ENCODE assay signal across 1 cellular context in genomic region chr2:241272722-241273551, GRCh38.
A peak's percentile ranks its signal among the peaks of the same experiment; 100 is the strongest.
TF ChIP-seq lines count a peak whose summit lies in the region.

No MANE protein-coding gene starts in this region.

TF ChIP-seq in HepG2, 621 proteins besides CTCF, POLR2A, EP300 and RAD21 (continued from another document and continues in another):
- TF ChIP-seq, protein P1, sequence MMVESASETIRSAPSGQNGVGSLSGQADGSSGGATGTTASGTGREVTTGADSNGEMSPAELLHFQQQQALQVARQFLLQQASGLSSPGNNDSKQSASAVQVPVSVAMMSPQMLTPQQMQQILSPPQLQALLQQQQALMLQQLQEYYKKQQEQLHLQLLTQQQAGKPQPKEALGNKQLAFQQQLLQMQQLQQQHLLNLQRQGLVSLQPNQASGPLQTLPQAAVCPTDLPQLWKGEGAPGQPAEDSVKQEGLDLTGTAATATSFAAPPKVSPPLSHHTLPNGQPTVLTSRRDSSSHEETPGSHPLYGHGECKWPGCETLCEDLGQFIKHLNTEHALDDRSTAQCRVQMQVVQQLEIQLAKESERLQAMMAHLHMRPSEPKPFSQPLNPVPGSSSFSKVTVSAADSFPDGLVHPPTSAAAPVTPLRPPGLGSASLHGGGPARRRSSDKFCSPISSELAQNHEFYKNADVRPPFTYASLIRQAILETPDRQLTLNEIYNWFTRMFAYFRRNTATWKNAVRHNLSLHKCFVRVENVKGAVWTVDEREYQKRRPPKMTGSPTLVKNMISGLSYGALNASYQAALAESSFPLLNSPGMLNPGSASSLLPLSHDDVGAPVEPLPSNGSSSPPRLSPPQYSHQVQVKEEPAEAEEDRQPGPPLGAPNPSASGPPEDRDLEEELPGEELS (CRISPR knock-in tag; IDR thresholded peaks at IDR 0.05) = 0 out of 2 replicates have a peak, but pooled peaks have one; percentile 16
- TF ChIP-seq KLF12 (CRISPR knock-in tag; IDR thresholded peaks at IDR 0.05; ENCODE audit: borderline replicate concordance) (0 out of 2 replicates have a peak, but pooled peaks have one; percentile 35), KLF11 (CRISPR knock-in tag; IDR thresholded peaks at IDR 0.05) (no peak), TBL1XR1 (IDR thresholded peaks at IDR 0.05; ENCODE audit: borderline replicate concordance, low read length, partially characterized antibody) (no peak), ZNF317 (CRISPR knock-in tag; IDR thresholded peaks at IDR 0.05) (no peak), POLR2AphosphoS5 (IDR thresholded peaks at IDR 0.05; ENCODE audit: low read depth, low read length) (peak; percentile 60), SNAPC5 (CRISPR knock-in tag; IDR thresholded peaks at IDR 0.05; ENCODE audit: borderline replicate concordance) (no peak), ZNF768 (CRISPR knock-in tag; IDR thresholded peaks at IDR 0.05) (no peak), YEATS4 (CRISPR knock-in tag; IDR thresholded peaks at IDR 0.05; ENCODE audit: borderline replicate concordance) (peak; percentile 60; the same call in 1 of the 2 replicates), ZSCAN21 (CRISPR knock-in tag; IDR thresholded peaks at IDR 0.05; ENCODE audit: borderline replicate concordance) (0 out of 2 replicates have a peak, but pooled peaks have one; percentile 11), NFE2L2 (IDR thresholded peaks at IDR 0.05; ENCODE audit: low read length) (no peak), ARID2 (CRISPR knock-in tag; IDR thresholded peaks at IDR 0.05; ENCODE audit: borderline replicate concordance) (no peak), ZBTB14 (CRISPR knock-in tag; IDR thresholded peaks at IDR 0.05) (0 out of 2 replicates have a peak, but pooled peaks have one; percentile 4), REXO4 (CRISPR knock-in tag; IDR thresholded peaks at IDR 0.05; ENCODE audit: borderline replicate concordance) (no peak), CEBPB (IDR thresholded peaks at IDR 0.05; ENCODE audit: borderline replicate concordance, low read depth, low read length) (no peak), ZNF547 (CRISPR knock-in tag; IDR thresholded peaks at IDR 0.05) (0 out of 2 replicates have a peak, but pooled peaks have one; percentile 60), RNF2 (conservative IDR thresholded peaks at IDR 0.05; ENCODE audit: low read depth) (no peak), PRDM15 (CRISPR knock-in tag; IDR thresholded peaks at IDR 0.05) (peak; percentile 42; the same call in 1 of the 2 replicates), RFXAP (CRISPR knock-in tag; IDR thresholded peaks at IDR 0.05; ENCODE audit: borderline replicate concordance) (peak; percentile 30), REL (CRISPR knock-in tag; conservative IDR thresholded peaks at IDR 0.05) (no peak), DR1 (CRISPR knock-in tag; IDR thresholded peaks at IDR 0.05) (peak; percentile 73; the same call in 1 of the 2 replicates), ZNF687 (CRISPR knock-in tag; IDR thresholded peaks at IDR 0.05) (peak; percentile 10; the same call in 1 of the 2 replicates), ZBTB42 (CRISPR knock-in tag; IDR thresholded peaks at IDR 0.05) (no peak), CBX2 (IDR thresholded peaks at IDR 0.05; ENCODE audit: low read depth, low read length) (no peak), CBX2 (CRISPR knock-in tag; IDR thresholded peaks at IDR 0.05; ENCODE audit: low read depth) (no peak), HOXA3 (CRISPR knock-in tag; IDR thresholded peaks at IDR 0.05) (peak; percentile 43), SP140L (CRISPR knock-in tag; IDR thresholded peaks at IDR 0.05; ENCODE audit: borderline replicate concordance) (no peak), ZNF607 (CRISPR knock-in tag; IDR thresholded peaks at IDR 0.05; ENCODE audit: borderline replicate concordance) (no peak), MED1 (CRISPR knock-in tag; IDR thresholded peaks at IDR 0.05) (peak; percentile 37; the same call in 1 of the 2 replicates), SALL2 (CRISPR knock-in tag; IDR thresholded peaks at IDR 0.05) (peak; percentile 33; the same call in 1 of the 2 replicates), ZNF674 (CRISPR knock-in tag; IDR thresholded peaks at IDR 0.05; ENCODE audit: low read depth) (no peak), TCF7L2 (IDR thresholded peaks at IDR 0.05; ENCODE audit: low read depth, low read length) (no peak), PHF8 (CRISPR knock-in tag; IDR thresholded peaks at IDR 0.05) (0 out of 2 replicates have a peak, but pooled peaks have one; percentile 25), U2AF2 (IDR thresholded peaks at IDR 0.05; ENCODE audit: low read depth, low read length) (no peak), FOXP1 (IDR thresholded peaks at IDR 0.05) (no peak), FOXP1 (CRISPR knock-in tag; IDR thresholded peaks at IDR 0.05) (no peak), TEAD3 (CRISPR knock-in tag; optimal IDR thresholded peaks at IDR 0.05; ENCODE audit: borderline replicate concordance) (no peak), DRAP1 (CRISPR knock-in tag; IDR thresholded peaks at IDR 0.05) (peak; percentile 88; the same call in 1 of the 2 replicates)
- TF ChIP-seq, protein P2, sequence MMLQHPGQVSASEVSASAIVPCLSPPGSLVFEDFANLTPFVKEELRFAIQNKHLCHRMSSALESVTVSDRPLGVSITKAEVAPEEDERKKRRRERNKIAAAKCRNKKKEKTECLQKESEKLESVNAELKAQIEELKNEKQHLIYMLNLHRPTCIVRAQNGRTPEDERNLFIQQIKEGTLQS (CRISPR knock-in tag; IDR thresholded peaks at IDR 0.05) = no peak
- TF ChIP-seq, protein P3, sequence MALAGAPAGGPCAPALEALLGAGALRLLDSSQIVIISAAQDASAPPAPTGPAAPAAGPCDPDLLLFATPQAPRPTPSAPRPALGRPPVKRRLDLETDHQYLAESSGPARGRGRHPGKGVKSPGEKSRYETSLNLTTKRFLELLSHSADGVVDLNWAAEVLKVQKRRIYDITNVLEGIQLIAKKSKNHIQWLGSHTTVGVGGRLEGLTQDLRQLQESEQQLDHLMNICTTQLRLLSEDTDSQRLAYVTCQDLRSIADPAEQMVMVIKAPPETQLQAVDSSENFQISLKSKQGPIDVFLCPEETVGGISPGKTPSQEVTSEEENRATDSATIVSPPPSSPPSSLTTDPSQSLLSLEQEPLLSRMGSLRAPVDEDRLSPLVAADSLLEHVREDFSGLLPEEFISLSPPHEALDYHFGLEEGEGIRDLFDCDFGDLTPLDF (CRISPR knock-in tag; IDR thresholded peaks at IDR 0.05) = 0 out of 2 replicates have a peak, but pooled peaks have one; percentile 33
- TF ChIP-seq, protein P4, sequence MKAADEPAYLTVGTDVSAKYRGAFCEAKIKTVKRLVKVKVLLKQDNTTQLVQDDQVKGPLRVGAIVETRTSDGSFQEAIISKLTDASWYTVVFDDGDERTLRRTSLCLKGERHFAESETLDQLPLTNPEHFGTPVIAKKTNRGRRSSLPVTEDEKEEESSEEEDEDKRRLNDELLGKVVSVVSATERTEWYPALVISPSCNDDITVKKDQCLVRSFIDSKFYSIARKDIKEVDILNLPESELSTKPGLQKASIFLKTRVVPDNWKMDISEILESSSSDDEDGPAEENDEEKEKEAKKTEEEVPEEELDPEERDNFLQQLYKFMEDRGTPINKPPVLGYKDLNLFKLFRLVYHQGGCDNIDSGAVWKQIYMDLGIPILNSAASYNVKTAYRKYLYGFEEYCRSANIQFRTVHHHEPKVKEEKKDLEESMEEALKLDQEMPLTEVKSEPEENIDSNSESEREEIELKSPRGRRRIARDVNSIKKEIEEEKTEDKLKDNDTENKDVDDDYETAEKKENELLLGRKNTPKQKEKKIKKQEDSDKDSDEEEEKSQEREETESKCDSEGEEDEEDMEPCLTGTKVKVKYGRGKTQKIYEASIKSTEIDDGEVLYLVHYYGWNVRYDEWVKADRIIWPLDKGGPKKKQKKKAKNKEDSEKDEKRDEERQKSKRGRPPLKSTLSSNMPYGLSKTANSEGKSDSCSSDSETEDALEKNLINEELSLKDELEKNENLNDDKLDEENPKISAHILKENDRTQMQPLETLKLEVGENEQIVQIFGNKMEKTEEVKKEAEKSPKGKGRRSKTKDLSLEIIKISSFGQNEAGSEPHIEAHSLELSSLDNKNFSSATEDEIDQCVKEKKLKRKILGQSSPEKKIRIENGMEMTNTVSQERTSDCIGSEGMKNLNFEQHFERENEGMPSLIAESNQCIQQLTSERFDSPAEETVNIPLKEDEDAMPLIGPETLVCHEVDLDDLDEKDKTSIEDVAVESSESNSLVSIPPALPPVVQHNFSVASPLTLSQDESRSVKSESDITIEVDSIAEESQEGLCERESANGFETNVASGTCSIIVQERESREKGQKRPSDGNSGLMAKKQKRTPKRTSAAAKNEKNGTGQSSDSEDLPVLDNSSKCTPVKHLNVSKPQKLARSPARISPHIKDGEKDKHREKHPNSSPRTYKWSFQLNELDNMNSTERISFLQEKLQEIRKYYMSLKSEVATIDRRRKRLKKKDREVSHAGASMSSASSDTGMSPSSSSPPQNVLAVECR (CRISPR knock-in tag; IDR thresholded peaks at IDR 0.05; ENCODE audit: borderline replicate concordance) = 0 out of 2 replicates have a peak, but pooled peaks have one; percentile 22
- TF ChIP-seq, protein P5, sequence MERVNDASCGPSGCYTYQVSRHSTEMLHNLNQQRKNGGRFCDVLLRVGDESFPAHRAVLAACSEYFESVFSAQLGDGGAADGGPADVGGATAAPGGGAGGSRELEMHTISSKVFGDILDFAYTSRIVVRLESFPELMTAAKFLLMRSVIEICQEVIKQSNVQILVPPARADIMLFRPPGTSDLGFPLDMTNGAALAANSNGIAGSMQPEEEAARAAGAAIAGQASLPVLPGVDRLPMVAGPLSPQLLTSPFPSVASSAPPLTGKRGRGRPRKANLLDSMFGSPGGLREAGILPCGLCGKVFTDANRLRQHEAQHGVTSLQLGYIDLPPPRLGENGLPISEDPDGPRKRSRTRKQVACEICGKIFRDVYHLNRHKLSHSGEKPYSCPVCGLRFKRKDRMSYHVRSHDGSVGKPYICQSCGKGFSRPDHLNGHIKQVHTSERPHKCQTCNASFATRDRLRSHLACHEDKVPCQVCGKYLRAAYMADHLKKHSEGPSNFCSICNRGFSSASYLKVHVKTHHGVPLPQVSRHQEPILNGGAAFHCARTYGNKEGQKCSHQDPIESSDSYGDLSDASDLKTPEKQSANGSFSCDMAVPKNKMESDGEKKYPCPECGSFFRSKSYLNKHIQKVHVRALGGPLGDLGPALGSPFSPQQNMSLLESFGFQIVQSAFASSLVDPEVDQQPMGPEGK (CRISPR knock-in tag; IDR thresholded peaks at IDR 0.05) = no peak; the same call in 1 of the 2 replicates
